21 cellular contexts compared by ENCODE assay signal in the genomic region with DNA sequence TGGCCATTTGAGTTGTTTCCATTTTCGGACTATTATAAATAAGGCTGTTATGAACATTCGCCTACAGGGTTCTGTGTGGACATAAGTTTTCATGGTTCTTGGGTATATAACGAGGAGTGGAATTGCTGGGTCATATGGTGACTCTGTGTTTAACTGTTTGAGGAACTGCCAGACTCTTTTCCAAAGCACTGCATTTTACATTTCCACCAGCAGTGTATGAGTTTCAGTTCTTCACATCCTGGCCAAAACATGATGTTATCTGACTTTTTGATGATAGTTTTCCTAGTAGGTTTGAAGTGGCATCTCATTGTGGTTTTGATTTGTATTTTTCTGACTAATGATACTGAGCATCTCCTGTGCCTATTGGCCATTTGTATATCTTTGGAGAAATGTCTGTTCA. TPM values are rescaled to one million over a fixed set of nuclear protein-coding genes. Genes with fewer than 3 reads are reported as not detected.
A peak's percentile ranks its signal among the peaks of the same experiment; 100 is the strongest.
DNase-seq lines count a peak whose midpoint lies in the region; ATAC-seq lines count a peak whose summit lies in the region.
"Had no signal": no experiment of that assay in that cellular context is flagged by ENCODE, and none has a peak within 500 bp of the region (broad histone marks: within the 10 kb centered on the region; RNA-seq: fewer than 3 reads in every experiment).

No MANE protein-coding gene starts in this region.

- H3K27ac Mint-ChIP-seq in activated CD4-positive, alpha-beta memory T cell treated with anti-CD3 and anti-CD28 coated beads for 36 hours = peak overlapping the region; percentile 36
- H3K27ac Mint-ChIP-seq in activated CD4-positive, alpha-beta memory T cell treated with anti-CD3 and anti-CD28 coated beads, Interleukin-2, amount 10 ng/mL, durations not matched to agents 7 days and 5 days = no peak overlapping the region
- H3K27ac Mint-ChIP-seq in activated CD8-positive, alpha-beta T cell treated with anti-CD3 and anti-CD28 coated beads, Interleukin-2, amount 10 ng/mL, durations not matched to agents 7 days and 5 days = no peak overlapping the region
- H3K27ac Mint-ChIP-seq: activated B cell treated with CpG ODN at 0.5 μM for 24 hours; CD4-positive, alpha-beta T cell had no signal

- H3K27me3 Mint-ChIP-seq in activated CD4-positive, alpha-beta memory T cell treated with anti-CD3 and anti-CD28 coated beads for 36 hours = no peaks in the 10 kb centered on the region
- H3K27me3 Mint-ChIP-seq in activated CD4-positive, alpha-beta memory T cell treated with anti-CD3 and anti-CD28 coated beads, Interleukin-2, amount 10 ng/mL, durations not matched to agents 7 days and 5 days = no peaks in the 10 kb centered on the region
- no peaks in the 10 kb centered on the region for H3K27me3 Mint-ChIP-seq in activated CD8-positive, alpha-beta T cell treated with anti-CD3 and anti-CD28 coated beads, Interleukin-2, amount 10 ng/mL, durations not matched to agents 7 days and 5 days (ENCODE audit: low read depth)
- H3K27me3 Mint-ChIP-seq: activated B cell treated with CpG ODN at 0.5 μM for 24 hours; CD4-positive, alpha-beta T cell had no signal

- peaks cover 17% of the 10 kb centered on the region for H3K36me3 Mint-ChIP-seq in activated CD4-positive, alpha-beta memory T cell treated with anti-CD3 and anti-CD28 coated beads for 36 hours
- H3K36me3 Mint-ChIP-seq in activated CD4-positive, alpha-beta memory T cell treated with anti-CD3 and anti-CD28 coated beads, Interleukin-2, amount 10 ng/mL, durations not matched to agents 7 days and 5 days (ENCODE audit: low read depth) = peaks cover 13% of the 10 kb centered on the region
- H3K36me3 Mint-ChIP-seq in activated CD8-positive, alpha-beta T cell treated with anti-CD3 and anti-CD28 coated beads, Interleukin-2, amount 10 ng/mL, durations not matched to agents 7 days and 5 days (ENCODE audit: low read depth) = peaks cover 29% of the 10 kb centered on the region

- intact Hi-C loops in activated CD4-positive, alpha-beta memory T cell treated with anti-CD3 and anti-CD28 coated beads for 36 hours (cut with micrococcal nuclease) = no loop called here

- ATAC-seq in activated CD8-positive, alpha-beta T cell treated with anti-CD3 and anti-CD28 coated beads, Interleukin-2, amount 10 ng/mL, durations not matched to agents 7 days and 5 days = peak; percentile 38
- ATAC-seq in stimulated activated naive CD8-positive, alpha-beta T cell treated with anti-CD3 and anti-CD28 coated beads, Interleukin-15, Interleukin-2, amounts not matched to agents 100 U/mL and 50 U/mL, for 24 hours = peak; percentile 80

- peaks cover 23% of the 10 kb centered on the region for H3K4me1 Mint-ChIP-seq in activated CD4-positive, alpha-beta memory T cell treated with anti-CD3 and anti-CD28 coated beads for 36 hours (ENCODE audit: low read depth)
- H3K4me1 Mint-ChIP-seq in activated CD4-positive, alpha-beta memory T cell treated with anti-CD3 and anti-CD28 coated beads, Interleukin-2, amount 10 ng/mL, durations not matched to agents 7 days and 5 days = peaks cover 33% of the 10 kb centered on the region
- peaks cover 32% of the 10 kb centered on the region for H3K4me1 Mint-ChIP-seq in activated CD8-positive, alpha-beta T cell treated with anti-CD3 and anti-CD28 coated beads, Interleukin-2, amount 10 ng/mL, durations not matched to agents 7 days and 5 days (ENCODE audit: low read depth)

- CTCF ChIA-PET in activated CD4-positive, alpha-beta memory T cell treated with anti-CD3 and anti-CD28 coated beads for 36 hours (lab: Charles Lee) = no interaction called here
- CTCF ChIA-PET in activated CD4-positive, alpha-beta memory T cell treated with anti-CD3 and anti-CD28 coated beads, Interleukin-2, amount 10 ng/mL, durations not matched to agents 7 days and 5 days (lab: Charles Lee) = no interaction called here
- CTCF ChIA-PET in activated CD8-positive, alpha-beta T cell treated with anti-CD3 and anti-CD28 coated beads, Interleukin-2, amount 10 ng/mL, durations not matched to agents 7 days and 5 days (lab: Charles Lee) = no interaction called here

- no peak overlapping the region for H3K4me3 Mint-ChIP-seq in activated CD4-positive, alpha-beta memory T cell treated with anti-CD3 and anti-CD28 coated beads for 36 hours
- no peak overlapping the region for H3K4me3 Mint-ChIP-seq in activated CD4-positive, alpha-beta memory T cell treated with anti-CD3 and anti-CD28 coated beads, Interleukin-2, amount 10 ng/mL, durations not matched to agents 7 days and 5 days
- H3K4me3 Mint-ChIP-seq in activated CD8-positive, alpha-beta T cell treated with anti-CD3 and anti-CD28 coated beads, Interleukin-2, amount 10 ng/mL, durations not matched to agents 7 days and 5 days = no peak overlapping the region
- H3K4me3 Mint-ChIP-seq: activated B cell treated with CpG ODN at 0.5 μM for 24 hours had no signal

- DNase-seq in activated CD4-positive, alpha-beta memory T cell treated with anti-CD3 and anti-CD28 coated beads for 36 hours = no peak
- DNase-seq in activated CD4-positive, alpha-beta memory T cell treated with anti-CD3 and anti-CD28 coated beads, Interleukin-2, amount 10 ng/mL, durations not matched to agents 7 days and 5 days = no peak
- peak; percentile 62 for DNase-seq in MV-4-11 (lab: John Stamatoyannopoulos, UW)
- no peak for DNase-seq in activated CD8-positive, alpha-beta T cell treated with anti-CD3 and anti-CD28 coated beads, Interleukin-2, amount 10 ng/mL, durations not matched to agents 7 days and 5 days
- no peak for DNase-seq in stimulated activated naive CD8-positive, alpha-beta T cell treated with anti-CD3 and anti-CD28 coated beads, Interleukin-15, Interleukin-2, amounts not matched to agents 100 U/mL and 50 U/mL, for 24 hours
- no peak for DNase-seq in kidney tubule cell (ENCODE audit: low spot score)
- no peak for DNase-seq in NCI-H510A treated with DMSO at 0.1 percent for 48 hours (lab: John Stamatoyannopoulos, UW)
- no peak for DNase-seq in midbrain (lab: John Stamatoyannopoulos, UW)
- DNase-seq: activated B cell treated with CpG ODN at 0.5 μM for 24 hours; activated naive CD4-positive, alpha-beta T cell; activated T-cell treated with anti-CD3 and anti-CD28 coated beads, Interleukin-2, amount 50 U/mL, for 1 hour; amygdala; CD4-positive, alpha-beta T cell; H7; left ventricle myocardium inferior; NCI-H1417 treated with DMSO at 0.1 percent for 48 hours; NCI-H82; stimulated activated CD4-positive, alpha-beta T cell treated with anti-CD3 and anti-CD28 coated beads, Interleukin-4, amount 100 ng/mL, for 4 hours; stimulated activated naive CD4-positive, alpha-beta T cell; T-helper 9 cell had no signal

- H3K9me3 Mint-ChIP-seq in activated CD4-positive, alpha-beta memory T cell treated with anti-CD3 and anti-CD28 coated beads for 36 hours = no peaks in the 10 kb centered on the region
- no peaks in the 10 kb centered on the region for H3K9me3 Mint-ChIP-seq in activated CD4-positive, alpha-beta memory T cell treated with anti-CD3 and anti-CD28 coated beads, Interleukin-2, amount 10 ng/mL, durations not matched to agents 7 days and 5 days
- no peaks in the 10 kb centered on the region for H3K9me3 Mint-ChIP-seq in activated CD8-positive, alpha-beta T cell treated with anti-CD3 and anti-CD28 coated beads, Interleukin-2, amount 10 ng/mL, durations not matched to agents 7 days and 5 days (ENCODE audit: insufficient read depth)
- H3K9me3 Mint-ChIP-seq: activated B cell treated with CpG ODN at 0.5 μM for 24 hours; CD4-positive, alpha-beta T cell had no signal

- POLR2A ChIA-PET in activated CD4-positive, alpha-beta memory T cell treated with anti-CD3 and anti-CD28 coated beads for 36 hours (lab: Charles Lee) = no interaction called here
- POLR2A ChIA-PET in activated CD4-positive, alpha-beta memory T cell treated with anti-CD3 and anti-CD28 coated beads, Interleukin-2, amount 10 ng/mL, durations not matched to agents 7 days and 5 days (lab: Charles Lee) = interaction anchor here (1.0 to 2.0 kb wide), 2 partner anchors 19 to 46 kb away, joined by 3 to 6 read pairs; partner anchors contain the start of genes CDNF, HSPA14 and MSANTD7
- POLR2A ChIA-PET in activated CD8-positive, alpha-beta T cell treated with anti-CD3 and anti-CD28 coated beads, Interleukin-2, amount 10 ng/mL, durations not matched to agents 7 days and 5 days (lab: Charles Lee) = no interaction called here

RNA-seq across cellular contexts. Expression of gene SUV39H2, which starts 5.4 kb away (rescaled TPM):
- 10 to 100 TPM; 38.7 to 39.8 TPM for total RNA-seq in activated CD4-positive, alpha-beta memory T cell treated with anti-CD3 and anti-CD28 coated beads for 36 hours
- 10 to 100 TPM; 24.5 to 25.2 TPM for total RNA-seq in activated CD4-positive, alpha-beta memory T cell treated with anti-CD3 and anti-CD28 coated beads, Interleukin-2, amount 10 ng/mL, durations not matched to agents 7 days and 5 days
- 10 to 100 TPM; 34.3 to 34.6 TPM for total RNA-seq in activated CD8-positive, alpha-beta T cell treated with anti-CD3 and anti-CD28 coated beads, Interleukin-2, amount 10 ng/mL, durations not matched to agents 7 days and 5 days

RNA-seq across cellular contexts. Expression of gene HSPA14, which starts 46.0 kb away (rescaled TPM):
- 10 to 100 TPM; 31.1 to 31.2 TPM for total RNA-seq in activated CD4-positive, alpha-beta memory T cell treated with anti-CD3 and anti-CD28 coated beads for 36 hours
- 10 to 100 TPM; 21.9 to 23.1 TPM for total RNA-seq in activated CD4-positive, alpha-beta memory T cell treated with anti-CD3 and anti-CD28 coated beads, Interleukin-2, amount 10 ng/mL, durations not matched to agents 7 days and 5 days
- total RNA-seq in activated CD8-positive, alpha-beta T cell treated with anti-CD3 and anti-CD28 coated beads, Interleukin-2, amount 10 ng/mL, durations not matched to agents 7 days and 5 days = 10 to 100 TPM; 28.9 to 31.4 TPM

RNA-seq across cellular contexts. Expression of gene MSANTD7, which starts 46.0 kb away (rescaled TPM):
- total RNA-seq in activated CD4-positive, alpha-beta memory T cell treated with anti-CD3 and anti-CD28 coated beads for 36 hours = 10 to 100 TPM; 16.1 to 18.1 TPM
- total RNA-seq in activated CD4-positive, alpha-beta memory T cell treated with anti-CD3 and anti-CD28 coated beads, Interleukin-2, amount 10 ng/mL, durations not matched to agents 7 days and 5 days = 10 to 100 TPM; 15.5 to 18.7 TPM
- 10 to 100 TPM; 21.8 to 22.5 TPM for total RNA-seq in activated CD8-positive, alpha-beta T cell treated with anti-CD3 and anti-CD28 coated beads, Interleukin-2, amount 10 ng/mL, durations not matched to agents 7 days and 5 days

RNA-seq across cellular contexts. Expression of gene CDNF, which starts 46.2 kb away (rescaled TPM):
- 1 to 10 TPM; 1.6 to 1.8 TPM for total RNA-seq in activated CD4-positive, alpha-beta memory T cell treated with anti-CD3 and anti-CD28 coated beads for 36 hours
- total RNA-seq in activated CD4-positive, alpha-beta memory T cell treated with anti-CD3 and anti-CD28 coated beads, Interleukin-2, amount 10 ng/mL, durations not matched to agents 7 days and 5 days = under 1 TPM; 0.63 to 0.75 TPM
- total RNA-seq in activated CD8-positive, alpha-beta T cell treated with anti-CD3 and anti-CD28 coated beads, Interleukin-2, amount 10 ng/mL, durations not matched to agents 7 days and 5 days = 1 to 10 TPM in 1 of 2 experiments, under 1 TPM in 1; 0.89 to 1.2 TPM
- total RNA-seq: glomerular endothelial cell had no signal
